In genomic region chr14:33776871-33777270, GRCh38 we compare ENCODE assay signal across 27 cellular contexts.
"Had no signal": no experiment of that assay in that cellular context is flagged by ENCODE, and none has a peak within 500 bp of the region (broad histone marks: within the 10 kb centered on the region; RNA-seq: fewer than 3 reads in every experiment).

No MANE protein-coding gene starts in this region.

- H3K27me3 Mint-ChIP-seq: stimulated activated naive CD8-positive, alpha-beta T cell treated with anti-CD3 and anti-CD28 coated beads, Interleukin-15, amount 100 ng/mL, for 72 hours had no signal

- H3K27ac ChIP-seq: epithelial cell of prostate, gastrocnemius medialis, heart left ventricle, left lung, parathyroid adenoma, right lobe of liver, suprapubic skin, transverse colon, vagina had no signal

- H3K9me3 Mint-ChIP-seq: endodermal cell; nephron; stimulated activated naive CD8-positive, alpha-beta T cell treated with anti-CD3 and anti-CD28 coated beads, Interleukin-15, amount 100 ng/mL, for 72 hours had no signal

- H3K79me2 ChIP-seq: parathyroid adenoma had no signal

- H3K27me3 ChIP-seq: dorsolateral prefrontal cortex, gastrocnemius medialis, heart left ventricle, left lung, right lobe of liver, suprapubic skin, transverse colon, vagina had no signal

- DNase-seq: dorsolateral prefrontal cortex; effector CD8-positive, alpha-beta T cell; endodermal cell; gastrocnemius medialis; heart left ventricle; hippocampal formation; immature natural killer cell; left lung; mesenchymal stem cell; midbrain; naive thymus-derived CD4-positive, alpha-beta T cell; right lobe of liver; small intestine; stimulated activated CD4-positive, alpha-beta T cell treated with anti-CD3 and anti-CD28 coated beads, Interleukin-12 subunit alpha, Interleukin-12 subunit beta, amount 100 ng/mL, for 4 hours; stimulated activated CD4-positive, alpha-beta T cell treated with anti-CD3 and anti-CD28 coated beads, Interleukin-1b, Interleukin-23, amount 100 ng/mL, for 48 hours; stimulated activated CD4-positive, alpha-beta T cell treated with anti-CD3 and anti-CD28 coated beads, Interleukin-4, amount 100 ng/mL, for 1 hour; stimulated activated CD8-positive, alpha-beta memory T cell treated with anti-CD3 and anti-CD28 coated beads, Interleukin-4, amount 100 ng/mL, for 48 hours; stimulated activated naive CD4-positive, alpha-beta T cell; stimulated activated naive CD8-positive, alpha-beta T cell treated with anti-CD3 and anti-CD28 coated beads, Interleukin-15, amount 100 ng/mL, for 72 hours; transverse colon had no signal

- H3K4me1 ChIP-seq: gastrocnemius medialis, heart left ventricle, left lung, parathyroid adenoma, right lobe of liver, transverse colon, vagina had no signal

- H2AFZ ChIP-seq: parathyroid adenoma had no signal

- H3K4me3 ChIP-seq: dorsolateral prefrontal cortex, gastrocnemius medialis, heart left ventricle, left lung, right lobe of liver, suprapubic skin, transverse colon, vagina had no signal

- ATAC-seq: esophagus mucosa; gastrocnemius medialis; heart left ventricle; left lung; naive thymus-derived CD4-positive, alpha-beta T cell; right lobe of liver; stimulated activated naive CD8-positive, alpha-beta T cell treated with anti-CD3 and anti-CD28 coated beads, Interleukin-15, amount 100 ng/mL, for 72 hours had no signal

- H3K9ac ChIP-seq: parathyroid adenoma had no signal

- H3K27ac Mint-ChIP-seq: endodermal cell; immature natural killer cell; naive thymus-derived CD4-positive, alpha-beta T cell; nephron; progenitor cell of endocrine pancreas; stimulated activated naive CD8-positive, alpha-beta T cell treated with anti-CD3 and anti-CD28 coated beads, Interleukin-15, amount 100 ng/mL, for 72 hours had no signal

- H3K36me3 Mint-ChIP-seq: immature natural killer cell; naive thymus-derived CD4-positive, alpha-beta T cell had no signal

- H3K4me3 Mint-ChIP-seq: endodermal cell; immature natural killer cell; naive thymus-derived CD4-positive, alpha-beta T cell; nephron; stimulated activated naive CD8-positive, alpha-beta T cell treated with anti-CD3 and anti-CD28 coated beads, Interleukin-15, amount 100 ng/mL, for 72 hours had no signal

- H3K36me3 ChIP-seq: gastrocnemius medialis, heart left ventricle, left lung, right lobe of liver, suprapubic skin, transverse colon, vagina had no signal

- H3K9me3 ChIP-seq: gastrocnemius medialis, heart left ventricle, left lung, right lobe of liver, suprapubic skin, transverse colon, vagina had no signal

- H3K4me1 Mint-ChIP-seq: immature natural killer cell; naive thymus-derived CD4-positive, alpha-beta T cell; stimulated activated naive CD8-positive, alpha-beta T cell treated with anti-CD3 and anti-CD28 coated beads, Interleukin-15, amount 100 ng/mL, for 72 hours had no signal
